In genomic region chr1:187933562-187934419, GRCh38 we compare ENCODE assay signal across 24 cellular contexts.
"Had no signal": no experiment of that assay in that cellular context is flagged by ENCODE, and none has a peak within 500 bp of the region (broad histone marks: within the 10 kb centered on the region; RNA-seq: fewer than 3 reads in every experiment).

No MANE protein-coding gene starts in this region.

- DNase-seq: activated CD4-positive, alpha-beta memory T cell treated with anti-CD3 and anti-CD28 coated beads for 36 hours; activated CD4-positive, alpha-beta T cell treated with anti-CD3 and anti-CD28 coated beads, Interleukin-2, amount 10 ng/mL, durations not matched to agents 7 days and 5 days; activated CD4-positive, CD25-positive, alpha-beta regulatory T cell; activated CD8-positive, alpha-beta memory T cell treated with anti-CD3 and anti-CD28 coated beads for 24 hours; activated naive CD4-positive, alpha-beta T cell; activated T-cell treated with anti-CD3 and anti-CD28 coated beads, Interleukin-2, amount 50 U/mL, for 72 hours; aorta; central memory CD4-positive, alpha-beta T cell; NCI-H1092; NCI-H1436; NCI-H1694 treated with DMSO at 0.1 percent for 48 hours; NCI-H2029 treated with DMSO at 0.1 percent for 48 hours; NCI-H345; NCI-H510A; NCI-H526 treated with DMSO at 0.1 percent for 48 hours; NK-92 treated with Interleukin-12 subunit alpha and Interleukin-12 subunit beta, amount 100 ng/mL, for 24 hours; PC-9; SIG-M5; T-cell; T-helper 2 cell; T1000 had no signal

- H3K4me3 ChIP-seq: PC-9 had no signal

- FAIRE-seq: bronchial epithelial cell had no signal

- ATAC-seq: activated T-cell treated with anti-CD3 and anti-CD28 coated beads, Interleukin-2, amount 50 U/mL, for 72 hours; T-cell had no signal

- H3K27ac ChIP-seq: KMS-11, PC-9, VCaP had no signal

- H2AFZ ChIP-seq: PC-9 had no signal

- H3K9ac ChIP-seq: KMS-11 had no signal

- H3K4me2 ChIP-seq: KMS-11, PC-9 had no signal
